1 cellular context compared by ENCODE assay signal in the genomic region with DNA sequence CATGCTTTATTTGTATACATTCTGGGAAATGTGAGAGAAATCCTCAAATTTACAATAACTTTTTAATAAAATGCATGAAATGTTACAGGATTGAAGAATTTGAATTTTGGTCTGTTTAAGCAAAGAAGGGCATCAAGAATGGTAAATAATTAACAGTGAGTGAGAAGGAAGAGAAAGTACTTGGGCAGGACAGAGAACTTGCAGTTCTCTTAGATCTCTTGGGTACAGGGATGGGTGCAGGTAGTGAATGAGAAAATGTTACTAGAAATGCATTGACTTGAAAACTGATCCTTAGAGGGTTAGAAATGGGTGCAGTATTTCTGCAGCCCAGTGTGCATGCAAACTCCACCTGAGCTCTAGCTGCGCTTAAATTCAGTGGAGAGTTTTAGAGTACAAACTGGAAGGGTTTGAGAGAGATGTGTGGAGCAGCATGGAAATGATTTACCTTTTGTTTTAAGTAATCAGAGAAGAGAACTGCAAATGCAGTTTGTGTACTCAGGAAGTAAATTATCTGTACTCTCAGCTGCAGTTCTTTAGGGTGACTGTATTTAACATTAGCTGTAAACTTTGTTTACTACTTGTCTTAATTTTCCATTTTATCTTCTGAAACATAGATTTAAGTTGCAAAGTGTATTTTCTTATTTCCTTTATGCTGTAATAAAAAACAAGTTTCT.
TF ChIP-seq lines count a peak whose summit lies in the region.

No MANE protein-coding gene starts in this region.

TF ChIP-seq in HepG2, 621 proteins besides CTCF, POLR2A, EP300 and RAD21:
- TF ChIP-seq ZSCAN31 (CRISPR knock-in tag; IDR thresholded peaks at IDR 0.05; ENCODE audit: low read depth) (no peak), MAFF (IDR thresholded peaks at IDR 0.05; ENCODE audit: low read depth, low read length) (no peak)
